Comparison of ENCODE assay signal across 20 cellular contexts in the genomic region with DNA sequence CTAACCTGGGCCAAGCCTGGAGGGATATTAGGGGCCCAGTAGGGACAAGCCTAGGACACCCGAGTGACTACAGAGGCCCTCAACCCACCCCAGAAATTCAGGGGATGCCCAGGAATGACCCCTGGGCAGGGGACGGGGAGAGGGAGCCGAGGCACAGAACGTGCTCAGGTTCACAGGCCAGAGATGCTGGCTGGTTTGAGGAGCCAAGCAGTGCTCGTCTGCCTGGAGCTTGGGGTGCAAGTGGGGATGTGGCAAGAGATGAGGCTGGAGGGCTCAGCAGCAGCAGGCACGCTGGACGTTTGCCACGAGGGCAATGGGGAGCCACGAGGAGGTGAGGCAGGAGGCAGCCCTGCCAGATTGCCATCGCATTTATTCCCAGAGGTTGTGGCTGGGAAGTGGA. TPM values are rescaled to one million over a fixed set of nuclear protein-coding genes. Genes with fewer than 3 reads are reported as not detected.
DNase-seq lines count a peak whose midpoint lies in the region; ATAC-seq, FAIRE-seq and TF ChIP-seq lines count a peak whose summit lies in the region.
"Had no signal": no experiment of that assay in that cellular context is flagged by ENCODE, and none has a peak within 500 bp of the region (broad histone marks: within the 10 kb centered on the region; RNA-seq: fewer than 3 reads in every experiment).

No MANE protein-coding gene starts in this region.

- DNase-seq in D341Med (ENCODE audit: low spot score) (peak; percentile 25), H1 (ENCODE audit: low read depth in 1 of 2, low spot score in 2 of 2) (no peak), neural crest cell (ENCODE audit: low read depth, low spot score) (no peak), upper lobe of right lung (no peak), NCI-H2196 (lab: John Stamatoyannopoulos, UW; ENCODE audit: unreplicated experiment) (no peak)
- DNase-seq in activated CD4-positive, CD25-positive, alpha-beta regulatory T cell (lab: John Stamatoyannopoulos, UW) = no peak
- DNase-seq: BE2C; C1 segment of cervical spinal cord; CD4-positive, CD25-positive, alpha-beta regulatory T cell; CD8-positive, alpha-beta memory T cell; COR-L47; GOT3; H9 had no signal

- no peak overlapping the region for H3K4me2 ChIP-seq in H1 (ENCODE audit: insufficient read depth in 1 of 2, low read depth in 2 of 2, low read length in 2 of 2)

- H3K9me3 ChIP-seq in H1 (ENCODE audit: insufficient read depth in 2 of 2, low read depth in 1 of 2, low read length in 1 of 2) = peaks cover 0 to 4% of the 10 kb centered on the region in 2 experiments; a peak in 2 of 4 replicates
- H3K9me3 ChIP-seq in upper lobe of right lung = peaks cover 11% of the 10 kb centered on the region
- H3K9me3 ChIP-seq: BE2C had no signal

- H4K20me1 ChIP-seq in H1 (replicated peaks in 1 of 2; ENCODE audit: control insufficient read depth in 1 of 2, insufficient read depth in 2 of 2, low read length in 2 of 2) = no peaks in the 10 kb centered on the region

- CTCF ChIA-PET in H1 (lab: Charles Lee; ENCODE audit: partially characterized antibody) = no interaction called here

- no peak overlapping the region for H3K9ac ChIP-seq in H1 (replicated peaks in 1 of 4; ENCODE audit: extremely low read depth in 1 of 4, low read depth in 3 of 4, low read length in 3 of 4)

- H3K79me1 ChIP-seq in H1 (ENCODE audit: low read depth, low read length) = no peaks in the 10 kb centered on the region

- H3K79me2 ChIP-seq in H1 (ENCODE audit: control insufficient read depth in 1 of 2, insufficient read depth in 2 of 2, low read length in 2 of 2) = no peaks in the 10 kb centered on the region

- peak overlapping the region; percentile 27 for H3K27ac Mint-ChIP-seq in neural crest cell (ENCODE audit: unreplicated experiment)
- H3K27ac Mint-ChIP-seq: CD4-positive, CD25-positive, alpha-beta regulatory T cell; CD8-positive, alpha-beta memory T cell had no signal

- no peak for FAIRE-seq in H1 (lab: Jason Lieb, UNC)
- FAIRE-seq: D721Med, G401.6, GM12891 had no signal

- TF ChIP-seq RAD21 in H1 (IDR thresholded peaks at IDR 0.05 in 1 of 2, conservative IDR thresholded peaks at IDR 0.05 in 1 of 2; ENCODE audit: low read depth in 2 of 2, low read length in 2 of 2) = no peak

- WGBS in H1 (ENCODE audit: extremely low coverage in 1 of 2, insufficient coverage in 1 of 2, insufficient read length in 1 of 2, insufficient replicate concordance in 2 of 2, low coverage in 1 of 2, low lambda C conversion rate in 2 of 2, missing lambda C conversion rate in 1 of 2), 2 experiments = 88% methylated on average over 9 of the region's 10 CpGs; no CpG with 5 or more reads in 1 of the 2 experiments

- H3K4me3 ChIP-seq in H1 (ENCODE audit: extremely low read depth in 1 of 4, insufficient read depth in 2 of 4, low read depth in 3 of 4, low read length in 4 of 4) (no peak overlapping the region), upper lobe of right lung (no peak overlapping the region)

- H2BK12ac ChIP-seq in H1 (ENCODE audit: low read depth, low read length) = no peak overlapping the region

- no peak overlapping the region for H2BK20ac ChIP-seq in H1 (ENCODE audit: low read length)

- POLR2A ChIA-PET in H1 (lab: Charles Lee; ENCODE audit: partially characterized antibody) = no interaction called here

- H3K4ac ChIP-seq in H1 (replicated peaks; ENCODE audit: insufficient read length, low read depth, low read length) = no peak overlapping the region

- no peak overlapping the region for H4K8ac ChIP-seq in H1 (ENCODE audit: extremely low read depth, insufficient read depth, low read length)

- ATAC-seq in upper lobe of right lung = peak; percentile 22
- ATAC-seq in HG03439 (IDR thresholded peaks at IDR 0.05; ENCODE audit: unreplicated experiment) = no peak

- TF ChIP-seq POLR2A in H1 (IDR thresholded peaks at IDR 0.05; ENCODE audit: control extremely low read depth in 1 of 2, low read depth in 2 of 2, low read length in 2 of 2) = no peak

- H3K9me3 Mint-ChIP-seq in neural crest cell = peaks cover 7% of the 10 kb centered on the region

- no peaks in the 10 kb centered on the region for H3K27me3 Mint-ChIP-seq in neural crest cell (ENCODE audit: low read depth)

- no peaks in the 10 kb centered on the region; a peak in 2 of 7 replicates for H3K27me3 ChIP-seq in H1 (replicated peaks in 1 of 4; ENCODE audit: control insufficient read depth in 3 of 4, extremely low read depth in 1 of 4, insufficient read depth in 3 of 4, low read length in 3 of 4)
- H3K27me3 ChIP-seq in upper lobe of right lung = no peaks in the 10 kb centered on the region
- H3K27me3 ChIP-seq: BE2C had no signal

- peaks cover 11% of the 10 kb centered on the region for H3K36me3 Mint-ChIP-seq in neural crest cell (ENCODE audit: low read depth)
- H3K36me3 Mint-ChIP-seq: CD4-positive, CD25-positive, alpha-beta regulatory T cell had no signal

- TF ChIP-seq EP300 in H1 (IDR thresholded peaks at IDR 0.05; ENCODE audit: borderline replicate concordance in 1 of 2, low read depth in 2 of 2, low read length in 2 of 2) = no peak

- no peak overlapping the region for H3K56ac ChIP-seq in H1 (replicated peaks; ENCODE audit: insufficient read length, low read depth, low read length)

- H2AK5ac ChIP-seq in H1 (ENCODE audit: low read depth, low read length) = no peak overlapping the region

- no peak overlapping the region for H3K23ac ChIP-seq in H1 (ENCODE audit: insufficient read length)

- no peak overlapping the region for H4K91ac ChIP-seq in H1 (replicated peaks; ENCODE audit: insufficient read length, low read length)

- H3K14ac ChIP-seq in H1 (ENCODE audit: insufficient read length) = no peak overlapping the region

- TF ChIP-seq CTCF in H1 (IDR thresholded peaks at IDR 0.05; ENCODE audit: control extremely low read depth in 1 of 3, insufficient read depth in 1 of 3, low read depth in 1 of 3, low read length in 3 of 3) (no peak), neural crest cell (conservative IDR thresholded peaks at IDR 0.05) (no peak), upper lobe of right lung (IDR thresholded peaks at IDR 0.05) (no peak)

- H2BK5ac ChIP-seq in H1 (ENCODE audit: low read depth, low read length) = no peak overlapping the region

- H3K27ac ChIP-seq in H1 (ENCODE audit: low read depth, low read length) (no peak overlapping the region), upper lobe of right lung (no peak overlapping the region)
- H3K27ac ChIP-seq: HL-60 had no signal

- no peak overlapping the region for H3K18ac ChIP-seq in H1 (ENCODE audit: extremely low read depth, low read length)

- no peaks in the 10 kb centered on the region for H3K36me3 ChIP-seq in H1 (ENCODE audit: control insufficient read depth in 2 of 4, insufficient read depth in 4 of 4, low read length in 3 of 4)
- H3K36me3 ChIP-seq in upper lobe of right lung = no peaks in the 10 kb centered on the region
- H3K36me3 ChIP-seq: BE2C had no signal

- H3K23me2 ChIP-seq in H1 (ENCODE audit: low read depth, low read length) = no peaks in the 10 kb centered on the region

- no peak overlapping the region for H3K4me3 Mint-ChIP-seq in neural crest cell
- H3K4me3 Mint-ChIP-seq: CD4-positive, CD25-positive, alpha-beta regulatory T cell; H9 had no signal

- intact Hi-C loops in upper lobe of right lung (cut with DNase I) = no loop called here

- H4K5ac ChIP-seq in H1 (ENCODE audit: insufficient read length, low read depth, low read length) = no peak overlapping the region

- H2BK120ac ChIP-seq in H1 (replicated peaks; ENCODE audit: low read depth, low read length) = no peak overlapping the region

- peak overlapping the region; percentile 61; the same call in 1 of the 2 replicates for H2BK15ac ChIP-seq in H1 (ENCODE audit: low read length)

- no peak overlapping the region for H2AFZ ChIP-seq in H1 (ENCODE audit: low read length)

- no peaks in the 10 kb centered on the region for H3K4me1 ChIP-seq in H1 (replicated peaks in 1 of 4; ENCODE audit: control insufficient read depth in 3 of 4, insufficient read depth in 4 of 4, low read length in 3 of 4)
- H3K4me1 ChIP-seq in upper lobe of right lung = no peaks in the 10 kb centered on the region
- H3K4me1 ChIP-seq: BE2C had no signal

- peaks cover 8% of the 10 kb centered on the region for H3K4me1 Mint-ChIP-seq in neural crest cell
- H3K4me1 Mint-ChIP-seq: H9 had no signal

TF ChIP-seq in H1, 55 proteins besides CTCF, POLR2A, EP300 and RAD21:
- no peak for TF ChIP-seq JUND (IDR thresholded peaks at IDR 0.05; ENCODE audit: low read length)

RNA-seq across cellular contexts. Expression of gene EMID1, which starts 34.0 kb away (rescaled TPM):
- total RNA-seq in H1 (2021; fragmentation: NEBNext Ultra II Directional; extraction: Animal tissue kit (Norgen Biotek cat#: 25700)) = 3.8 and 3.9 TPM in 2 replicates
- polyA plus RNA-seq in H1 (2011; rRNA removed) = 7.4 and 11.1 TPM in 2 replicates
- 10.7 TPM for polyA plus RNA-seq in H1 (2011; cell fraction: cytosol; rRNA removed)
- polyA plus RNA-seq in H1 (2011; cell fraction: nucleus; rRNA removed) = 27.1 TPM
- polyA plus RNA-seq in H1 (2012, experiment 1 of 2) = 3.3 to 7.5 TPM (median 6.0 TPM) in 4 replicates
- 3.9 TPM for polyA plus RNA-seq in H1 (2012, experiment 2 of 2)
- polyA plus RNA-seq in H1 (2013, experiment 1 of 2) = 3.5 TPM
- polyA plus RNA-seq in H1 (2013, experiment 2 of 2) = 3.6 TPM
- 7.1 and 9.3 TPM in 2 replicates for polyA minus RNA-seq in H1 (2011; rRNA and poly(A)+ RNA removed)
- polyA minus RNA-seq in H1 (2011; cell fraction: cytosol; rRNA and poly(A)+ RNA removed) = 7.9 TPM
- 12.0 TPM for polyA minus RNA-seq in H1 (2011; cell fraction: nucleus; rRNA and poly(A)+ RNA removed)
- total RNA-seq in neural crest cell = 9.0 and 10.4 TPM in 2 replicates
- total RNA-seq in upper lobe of right lung = 15.2 TPM
- total RNA-seq: A172; CD8-positive, alpha-beta memory T cell; HT1080 had no signal
